In the genomic region with DNA sequence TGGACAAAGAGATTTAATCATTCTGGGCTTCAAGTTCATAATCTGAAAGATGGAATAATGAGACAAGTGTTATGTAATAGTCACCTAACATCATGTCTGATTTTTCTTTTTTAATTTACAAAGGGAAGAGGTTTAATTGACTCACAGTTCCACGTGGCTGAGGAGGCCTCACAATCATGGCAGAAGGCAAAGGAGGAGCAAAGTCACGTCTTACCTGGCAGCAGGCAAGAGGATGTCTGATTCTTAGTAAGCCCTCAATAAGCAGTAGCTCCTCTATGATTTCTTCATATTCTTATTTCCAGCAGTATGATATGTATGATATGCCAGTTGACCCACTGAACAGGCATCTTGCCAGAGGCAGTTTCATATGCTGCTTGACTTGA, we compare ENCODE assay signal across 24 cellular contexts.
DNase-seq lines count a peak whose midpoint lies in the region; ATAC-seq, FAIRE-seq and TF ChIP-seq lines count a peak whose summit lies in the region.
"Had no signal": no experiment of that assay in that cellular context is flagged by ENCODE, and none has a peak within 500 bp of the region (broad histone marks: within the 10 kb centered on the region; RNA-seq: fewer than 3 reads in every experiment).

No MANE protein-coding gene starts in this region.

- no peak overlapping the region for H3K4me3 ChIP-seq in CD4-positive, alpha-beta memory T cell (ENCODE audit: low read length in 2 of 2)
- H3K4me3 ChIP-seq: colonic mucosa, neural progenitor cell, SK-N-MC had no signal

- ATAC-seq in GM18498 (IDR thresholded peaks at IDR 0.05; ENCODE audit: unreplicated experiment) (peak; percentile 1), memory B cell (ENCODE audit: low read depth) (no peak), HG03378 (IDR thresholded peaks at IDR 0.05; ENCODE audit: unreplicated experiment) (no peak)
- ATAC-seq: sciatic nerve had no signal

- H3K4me3 Mint-ChIP-seq in IgD-negative memory B cell: peak overlapping the region in 2 of 4 donors; percentile 17 to 84
- H3K4me3 Mint-ChIP-seq in memory B cell: peak overlapping the region; percentile 13
- H3K4me3 Mint-ChIP-seq in chondrocyte (ENCODE audit: unreplicated experiment): no peak overlapping the region
- no peak overlapping the region for H3K4me3 Mint-ChIP-seq in CD4-positive, alpha-beta memory T cell
- H3K4me3 Mint-ChIP-seq: activated T-cell treated with anti-CD3 and anti-CD28 coated beads, Interleukin-2, amount 50 U/mL, for 4 hours; CD4-positive, CD25-positive, alpha-beta regulatory T cell; neural progenitor cell; T-helper 2 cell treated with Interferon-gamma antibody and Interleukin-4, amounts not matched to agents 5 μg/mL and 100 μg/mL, for 36 hours; type B pancreatic cell had no signal

- CTCF ChIA-PET in CD4-positive, alpha-beta memory T cell (lab: Charles Lee; ENCODE audit: partially characterized antibody): interaction anchor here (1.1 kb wide), 1 partner anchor 90 kb away, joined by 3 read pairs; no protein-coding TSS in a partner anchor

- H3K27ac Mint-ChIP-seq in IgD-negative memory B cell (peak overlapping the region; percentile 53 to 78 (median 55)), memory B cell (peak overlapping the region; percentile 94), chondrocyte (ENCODE audit: unreplicated experiment) (no peak overlapping the region)
- H3K27ac Mint-ChIP-seq in CD4-positive, alpha-beta memory T cell: no peak overlapping the region
- H3K27ac Mint-ChIP-seq: CD4-positive, CD25-positive, alpha-beta regulatory T cell; neural progenitor cell; T-helper 2 cell treated with Interferon-gamma antibody and Interleukin-4, amounts not matched to agents 5 μg/mL and 100 μg/mL, for 36 hours; type B pancreatic cell had no signal

- H3K9me3 ChIP-seq in CD4-positive, alpha-beta memory T cell (ENCODE audit: control insufficient read depth in 1 of 2, low read length in 2 of 2): no peaks in the 10 kb centered on the region
- H3K9me3 ChIP-seq: colonic mucosa had no signal

- H3K4me1 ChIP-seq in CD4-positive, alpha-beta memory T cell (ENCODE audit: insufficient read depth, low read length): no peaks in the 10 kb centered on the region
- H3K4me1 ChIP-seq: colonic mucosa, neural progenitor cell had no signal

- H3K9me3 Mint-ChIP-seq in IgD-negative memory B cell (peaks cover 3 to 17% (median 3%) of the 10 kb centered on the region in 3 donors), memory B cell (peaks cover 8% of the 10 kb centered on the region), chondrocyte (ENCODE audit: low read depth) (peaks cover 5% of the 10 kb centered on the region)
- H3K9me3 Mint-ChIP-seq in CD4-positive, alpha-beta memory T cell: peaks cover 0 to 7% (median 0%) of the 10 kb centered on the region in 8 donors
- H3K9me3 Mint-ChIP-seq: activated T-cell treated with anti-CD3 and anti-CD28 coated beads, Interleukin-2, amount 50 U/mL, for 4 hours had no signal

- H3K4me1 Mint-ChIP-seq in IgD-negative memory B cell: peaks cover 22 to 35% (median 25%) of the 10 kb centered on the region in 3 donors
- H3K4me1 Mint-ChIP-seq in memory B cell: peaks cover 40% of the 10 kb centered on the region
- H3K4me1 Mint-ChIP-seq in chondrocyte (ENCODE audit: low read depth): no peaks in the 10 kb centered on the region
- H3K4me1 Mint-ChIP-seq in CD4-positive, alpha-beta memory T cell: no peaks in the 10 kb centered on the region
- H3K4me1 Mint-ChIP-seq: CD4-positive, CD25-positive, alpha-beta regulatory T cell had no signal

- no peaks in the 10 kb centered on the region for H3K36me3 ChIP-seq in CD4-positive, alpha-beta memory T cell (ENCODE audit: insufficient read depth, low read length)
- H3K36me3 ChIP-seq: colonic mucosa, neural progenitor cell had no signal

- H3K27me3 Mint-ChIP-seq in IgD-negative memory B cell (no peaks in the 10 kb centered on the region), memory B cell (no peaks in the 10 kb centered on the region), chondrocyte (ENCODE audit: low read depth) (no peaks in the 10 kb centered on the region)
- H3K27me3 Mint-ChIP-seq in CD4-positive, alpha-beta memory T cell: peaks cover 0 to 3% of the 10 kb centered on the region in 2 donors
- H3K27me3 Mint-ChIP-seq: type B pancreatic cell had no signal

- intact Hi-C loops in CD4-positive, alpha-beta memory T cell (cut with micrococcal nuclease): no loop called here

- DNase-seq in GM19239 (ENCODE audit: insufficient read length, low spot score) (no peak), memory B cell (ENCODE audit: low spot score in 2 of 2) (no peak), kidney tubule cell (ENCODE audit: low spot score) (no peak), chondrocyte (ENCODE audit: low spot score) (no peak)
- DNase-seq in CD4-positive, alpha-beta memory T cell: no peak
- DNase-seq: activated naive CD4-positive, alpha-beta T cell treated with Interleukin-2 at 50 U/mL for 16 hours; activated T-cell treated with anti-CD3 and anti-CD28 coated beads, Interleukin-2, amount 50 U/mL, for 4 hours; colonic mucosa; effector memory CD4-positive, alpha-beta T cell; head of caudate nucleus; NCI-H1694 treated with DMSO at 0.1 percent for 48 hours; NCI-H526 treated with DMSO at 0.1 percent for 48 hours had no signal

- no peaks in the 10 kb centered on the region for H3K27me3 ChIP-seq in CD4-positive, alpha-beta memory T cell (ENCODE audit: insufficient read depth, low read length)
- H3K27me3 ChIP-seq: colonic mucosa, neural progenitor cell had no signal

- POLR2A ChIA-PET in CD4-positive, alpha-beta memory T cell (lab: Charles Lee; ENCODE audit: partially characterized antibody): no interaction called here

- no peak for TF ChIP-seq CTCF in chondrocyte (IDR thresholded peaks at IDR 0.05)

- H3K27ac ChIP-seq in CD4-positive, alpha-beta memory T cell (ENCODE audit: low read depth, low read length): no peak overlapping the region
- H3K27ac ChIP-seq: colonic mucosa, neural progenitor cell, RWPE1, SK-N-MC, VCaP had no signal

- FAIRE-seq in GM19239 (lab: Jason Lieb, UNC): peak; percentile 18
- FAIRE-seq: bronchial epithelial cell had no signal

- no peaks in the 10 kb centered on the region for H3K36me3 Mint-ChIP-seq in IgD-negative memory B cell
- H3K36me3 Mint-ChIP-seq in memory B cell: peaks cover 8% of the 10 kb centered on the region
- no peaks in the 10 kb centered on the region for H3K36me3 Mint-ChIP-seq in chondrocyte (ENCODE audit: low read depth)
- peaks cover 0 to 4% of the 10 kb centered on the region in 2 donors for H3K36me3 Mint-ChIP-seq in CD4-positive, alpha-beta memory T cell
- H3K36me3 Mint-ChIP-seq: CD4-positive, CD25-positive, alpha-beta regulatory T cell; type B pancreatic cell had no signal

Comparison
In these comparisons a context has a peak if more than half of its experiments do, and no peak if none do; other contexts are left out.
1. H3K27ac Mint-ChIP-seq: peak in IgD-negative memory B cell (3 of 3) and memory B cell (single experiment); none in chondrocyte (single experiment) and CD4-positive, alpha-beta memory T cell (0 of 7).